Comparison of ENCODE assay signal across 8 cellular contexts in the genomic region with DNA sequence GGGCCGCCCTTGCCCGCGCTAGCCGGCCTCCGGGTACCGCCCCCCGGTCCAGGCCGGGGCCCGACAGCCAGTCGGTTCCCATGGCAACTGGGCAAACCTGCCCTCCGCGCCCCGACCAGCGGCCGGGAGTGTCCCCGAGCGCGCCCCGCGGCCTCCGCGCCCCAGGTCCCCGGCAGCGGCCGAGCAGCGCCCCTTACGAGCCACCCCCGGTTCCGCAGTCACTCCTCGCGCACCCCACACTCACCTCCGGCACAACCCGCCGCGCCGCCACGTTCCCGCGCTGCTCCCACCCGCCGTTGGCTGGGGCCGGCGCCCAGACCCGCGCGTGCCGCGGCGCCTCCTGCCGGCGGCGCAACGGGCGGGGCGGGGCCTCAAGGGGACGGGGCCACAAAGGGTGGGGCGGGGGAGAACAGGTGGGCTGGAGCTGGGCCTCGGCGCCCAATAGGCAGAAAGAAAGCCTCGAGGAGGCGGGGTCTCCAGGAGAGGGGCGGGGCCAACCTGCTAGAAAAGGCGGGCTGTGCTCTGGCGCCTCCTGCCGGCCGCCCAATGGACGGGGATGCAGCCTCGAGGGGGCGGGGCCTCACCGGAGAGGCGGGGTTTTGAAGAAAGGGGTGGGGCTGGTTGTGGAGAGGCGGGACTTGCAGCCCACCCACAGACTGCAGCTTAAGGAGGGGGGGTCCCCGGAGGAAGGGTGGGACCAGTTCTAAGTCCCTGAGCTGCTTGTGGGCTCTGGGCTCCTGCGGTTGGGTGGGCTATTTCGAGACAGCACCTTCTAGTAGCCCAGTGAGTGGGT. TPM values are rescaled to one million over a fixed set of nuclear protein-coding genes. Genes with fewer than 3 reads are reported as not detected.
DNase-seq lines count a peak whose midpoint lies in the region; ATAC-seq, FAIRE-seq and TF ChIP-seq lines count a peak whose summit lies in the region.

A gene with protein sequence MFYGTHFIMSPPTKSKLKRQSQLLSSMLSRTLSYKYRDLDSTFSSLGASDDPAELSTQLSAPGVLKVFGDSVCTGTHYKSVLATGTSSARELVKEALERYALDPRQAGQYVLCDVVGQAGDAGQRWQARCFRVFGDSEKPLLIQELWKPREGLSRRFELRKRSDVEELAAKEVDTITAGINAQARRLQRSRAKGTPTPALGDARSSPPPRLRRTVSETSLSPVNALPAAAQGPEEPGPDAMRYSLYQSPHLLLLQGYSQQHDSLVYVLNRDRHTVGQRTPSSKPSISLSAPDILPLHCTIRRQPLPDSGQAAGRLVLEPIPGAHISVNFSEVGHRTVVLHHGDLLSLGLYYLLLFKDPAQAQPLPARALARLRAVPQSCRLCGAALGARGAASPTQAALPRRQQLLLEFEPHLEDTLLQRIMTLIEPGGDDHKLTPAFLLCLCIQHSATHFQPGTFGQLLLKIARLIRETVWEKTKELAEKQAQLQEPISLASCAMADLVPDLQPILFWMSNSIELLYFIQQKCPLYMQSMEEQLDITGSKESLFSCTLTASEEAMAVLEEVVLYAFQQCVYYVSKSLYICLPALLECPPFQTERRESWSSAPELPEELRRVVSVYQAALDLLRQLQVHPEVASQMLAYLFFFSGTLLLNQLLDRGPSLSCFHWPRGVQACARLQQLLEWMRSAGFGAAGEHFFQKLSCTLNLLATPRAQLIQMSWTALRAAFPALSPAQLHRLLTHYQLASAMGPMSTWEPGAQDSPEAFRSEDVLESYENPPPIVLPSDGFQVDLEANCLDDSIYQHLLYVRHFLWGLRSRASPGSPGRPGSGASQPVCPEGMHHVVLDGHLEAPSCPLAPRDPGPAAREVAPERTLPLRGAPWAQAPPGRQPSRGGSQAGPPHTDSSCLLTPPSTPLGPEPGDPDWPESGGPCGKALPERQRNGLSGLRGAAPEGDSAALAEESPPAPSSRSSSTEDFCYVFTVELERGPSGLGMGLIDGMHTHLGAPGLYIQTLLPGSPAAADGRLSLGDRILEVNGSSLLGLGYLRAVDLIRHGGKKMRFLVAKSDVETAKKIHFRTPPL (minus strand): TSS at position 365 of the 793 bp plus-strand sequence. CDS start 5,577 bp downstream, outside the sequence.

- TF ChIP-seq EP300 in HepG2 (IDR thresholded peaks at IDR 0.05; ENCODE audit: low read depth in 2 of 2, low read length in 2 of 2) = no peak
- no peak for TF ChIP-seq EP300 in HepG2 (CRISPR knock-in tag; IDR thresholded peaks at IDR 0.05; ENCODE audit: borderline replicate concordance)

- no peaks in the 10 kb centered on the region for H3K36me3 Mint-ChIP-seq in dendritic cell treated with granulocyte-macrophage colony-stimulating factor and Interleukin-4, amounts not matched to agents 40 ng/mL and 50 ng/mL, for 4 days (ENCODE audit: low read depth)

- in situ Hi-C loops in HepG2 (cut with HindIII; ENCODE audit: extremely low pct_ligation_motif_present, low pct_unique_long_range_greater_than_20kb) = no loop called here

- POLR2A ChIA-PET in HepG2 (lab: Yijun Ruan, JAX) = interaction anchor here (0.6 to 0.9 kb wide), 2 partner anchors 90 to 108 kb away, joined by 3 read pairs; a partner anchor contains a TSS

- peak; percentile 49 for ATAC-seq in HG03103 (IDR thresholded peaks at IDR 0.05; ENCODE audit: low read depth, unreplicated experiment)
- ATAC-seq in HepG2 = peak; percentile 91
- no peak for ATAC-seq in GM21717 (IDR thresholded peaks at IDR 0.05; ENCODE audit: unreplicated experiment)

- no peak within 1 kb of the TSS for H3K27ac Mint-ChIP-seq in dendritic cell treated with granulocyte-macrophage colony-stimulating factor and Interleukin-4, amounts not matched to agents 40 ng/mL and 50 ng/mL, for 4 days

- peaks cover 23% of the 10 kb centered on the region for H3K4me1 ChIP-seq in HepG2 (ENCODE audit: insufficient read depth, low read length)

- peaks cover 12% of the 10 kb centered on the region for H3K4me1 Mint-ChIP-seq in dendritic cell treated with granulocyte-macrophage colony-stimulating factor and Interleukin-4, amounts not matched to agents 40 ng/mL and 50 ng/mL, for 4 days (ENCODE audit: low read depth)

- peak; percentile 73 for TF ChIP-seq RAD21 in HepG2 (CRISPR knock-in tag; IDR thresholded peaks at IDR 0.05)

- H3K27me3 Mint-ChIP-seq in dendritic cell treated with granulocyte-macrophage colony-stimulating factor and Interleukin-4, amounts not matched to agents 40 ng/mL and 50 ng/mL, for 4 days = peaks cover 53% of the 10 kb centered on the region

- CTCF ChIA-PET in HepG2 (lab: Yijun Ruan, JAX; ENCODE audit: low intra/inter-chr PET ratio, low total read pairs) = interaction anchor here (1.4 to 3.0 kb wide), 3 partner anchors 36 to 85 kb away, joined by 3 to 47 read pairs (median 13); no protein-coding TSS in a partner anchor

- no peaks in the 10 kb centered on the region for H3K36me3 ChIP-seq in HepG2 (replicated peaks in 1 of 2; ENCODE audit: control insufficient read depth in 1 of 2, insufficient read depth in 2 of 2, low read length in 2 of 2)

- WGBS in HepG2 (ENCODE audit: low lambda C conversion rate) = 10% methylated on average over 22 of the region's 75 CpGs

- H3K4me3 ChIP-seq in GM12865 (ENCODE audit: low read depth, low read length) (no peak within 1 kb of the TSS), HepG2 (replicated peaks in 1 of 3; ENCODE audit: insufficient read depth in 1 of 3, low read depth in 2 of 3, low read length in 3 of 3) (peak within 1 kb of the TSS; percentile 34 to 69 (median 40); a peak in 4 of 6 replicates)

- H3K27me3 ChIP-seq in HepG2 (ENCODE audit: control insufficient read depth in 1 of 2, insufficient read depth in 2 of 2, low read length in 2 of 2) = peaks cover 7 to 36% of the 10 kb centered on the region in 2 experiments

- no peak for TF ChIP-seq POLR2A in HepG2 (IDR thresholded peaks at IDR 0.05; ENCODE audit: insufficient read depth in 1 of 2, low read depth in 2 of 2, low read length in 2 of 2)

- DNase-seq in GM12865 (ENCODE audit: low read depth) (peak; percentile 57), NCI-H446 (lab: John Stamatoyannopoulos, UW) (peak; percentile 90 to 97), HepG2 (ENCODE audit: low spot score) (peak; percentile 82)
- peak; percentile 94 for DNase-seq in activated CD4-positive, alpha-beta T cell treated with anti-CD3 and anti-CD28 coated beads, Interleukin-2, amount 50 U/mL, for 48 hours
- DNase-seq in stimulated activated CD4-positive, alpha-beta T cell treated with anti-CD3 and anti-CD28 coated beads, Interleukin-2, amount 100 ng/mL, for 48 hours = peak; percentile 87 to 96

- H3K9ac ChIP-seq in HepG2 (ENCODE audit: insufficient read depth, low read depth, low read length) = 0 out of 2 replicates have a peak within 1 kb of the TSS, but pooled peaks have one; percentile 29

- FAIRE-seq in HepG2 (lab: Jason Lieb, UNC) = no peak

- H2AFZ ChIP-seq in HepG2 (ENCODE audit: low read length) = no peak within 1 kb of the TSS

- TF ChIP-seq CTCF in GM12865 (IDR thresholded peaks at IDR 0.05; ENCODE audit: insufficient read depth, low read depth, low read length, missing control alignments) (peak; percentile 20), HepG2 (CRISPR knock-in tag; IDR thresholded peaks at IDR 0.05) (peak; percentile 90)

- no peaks in the 10 kb centered on the region for H4K20me1 ChIP-seq in HepG2 (ENCODE audit: insufficient read depth, low read length)

- no peaks in the 10 kb centered on the region for H3K79me2 ChIP-seq in HepG2 (ENCODE audit: insufficient read depth, low read length)

- H3K4me3 Mint-ChIP-seq in dendritic cell treated with granulocyte-macrophage colony-stimulating factor and Interleukin-4, amounts not matched to agents 40 ng/mL and 50 ng/mL, for 4 days = peak within 1 kb of the TSS; percentile 41

- no TSS peak for BruUV-seq in HepG2 (replicated peaks; lab: Mats Ljungman, UMichigan)

- intact Hi-C loops in dendritic cell treated with granulocyte-macrophage colony-stimulating factor and Interleukin-4, amounts not matched to agents 40 ng/mL and 50 ng/mL, for 4 days (cut with micrococcal nuclease) = loop anchor here (2.0 to 5.0 kb wide), 2 partner anchors 53 to 91 kb away; no protein-coding TSS in a partner anchor
- intact Hi-C loops in HepG2 (cut with micrococcal nuclease; ENCODE audit: unreplicated experiment) = loop anchor here (1.0 to 5.0 kb wide), 2 partner anchors 36 to 53 kb away; no protein-coding TSS in a partner anchor

- no peaks in the 10 kb centered on the region for H3K9me3 Mint-ChIP-seq in dendritic cell treated with granulocyte-macrophage colony-stimulating factor and Interleukin-4, amounts not matched to agents 40 ng/mL and 50 ng/mL, for 4 days

- H3K4me2 ChIP-seq in HepG2 (ENCODE audit: low read depth, low read length) = peak within 1 kb of the TSS; percentile 66

- no peak within 1 kb of the TSS for H3K27ac ChIP-seq in HepG2 (ENCODE audit: extremely low read length, insufficient read depth, low read length)

- no peaks in the 10 kb centered on the region for H3K9me3 ChIP-seq in HepG2 (ENCODE audit: low read length)

TF ChIP-seq in HepG2, 621 proteins besides CTCF, POLR2A, EP300 and RAD21 (continues in another document):
- TF ChIP-seq EED (CRISPR knock-in tag; IDR thresholded peaks at IDR 0.05) = no peak

RNA-seq across cellular contexts. Expression of the gene that starts here (rescaled TPM):
- total RNA-seq in HepG2 (2016; rRNA removed; fragmentation: Illumina TruSeq; extraction: Trizol) = 0.09 and 0.52 TPM in 2 replicates
- not detected in 2 replicates for total RNA-seq in HepG2 (2016; cell fraction: cytosol; rRNA removed; fragmentation: Illumina TruSeq; extraction: Trizol; ENCODE audit: low read depth)
- 0.06 and 0.11 TPM in 2 replicates for total RNA-seq in HepG2 (2016; cell fraction: insoluble cytoplasmic fraction; rRNA removed; fragmentation: Illumina TruSeq; extraction: Trizol)
- total RNA-seq in HepG2 (2016; cell fraction: membrane; rRNA removed; fragmentation: Illumina TruSeq; extraction: Trizol) = 0.24 TPM in 1 of 2 replicates, not detected in the other
- total RNA-seq in HepG2 (2016; cell fraction: nucleus; rRNA removed; fragmentation: Illumina TruSeq; extraction: Trizol) = 0.09 TPM in 1 of 2 replicates, not detected in the other
- 0.05 TPM in 2 replicates for polyA plus RNA-seq in HepG2 (2011; rRNA removed)
- 0.08 and 0.11 TPM in 2 replicates for polyA plus RNA-seq in HepG2 (2011; cell fraction: cytosol; rRNA removed)
- polyA plus RNA-seq in HepG2 (2011; cell fraction: nucleus; rRNA removed) = 0.16 and 0.56 TPM in 2 replicates
- 0.03 and 0.16 TPM in 2 replicates for polyA plus RNA-seq in HepG2 (2012)
- polyA plus RNA-seq in HepG2 (2016; cell fraction: cytosol; fragmentation: Illumina TruSeq; extraction: Trizol; ENCODE audit: low read depth) = not detected in 2 replicates
- polyA plus RNA-seq in HepG2 (2016; cell fraction: insoluble cytoplasmic fraction; fragmentation: Illumina TruSeq; extraction: Trizol; ENCODE audit: low read depth) = 0.05 and 0.07 TPM in 2 replicates
- 0.05 TPM in 1 of 2 replicates, not detected in the other for polyA plus RNA-seq in HepG2 (2016; cell fraction: membrane; fragmentation: Illumina TruSeq; extraction: Trizol; ENCODE audit: low read depth)
- polyA plus RNA-seq in HepG2 (2016; cell fraction: nucleus; fragmentation: Illumina TruSeq; extraction: Trizol; ENCODE audit: insufficient read depth, low read depth) = not detected in 2 replicates
- polyA minus RNA-seq in HepG2 (2011; rRNA and poly(A)+ RNA removed; ENCODE audit: low replicate concordance) = 1.3 TPM in 1 of 2 replicates, not detected in the other
- not detected in 2 replicates for polyA minus RNA-seq in HepG2 (2011; cell fraction: cytosol; rRNA and poly(A)+ RNA removed)
- 0.52 TPM in 1 of 2 replicates, not detected in the other for polyA minus RNA-seq in HepG2 (2011; cell fraction: nucleus; rRNA and poly(A)+ RNA removed)
